34 cellular contexts compared by ENCODE assay signal in genomic region chr12:72256725-72257124, GRCh38. TPM values are rescaled to one million over a fixed set of nuclear protein-coding genes. Genes with fewer than 3 reads are reported as not detected.
"Had no signal": no experiment of that assay in that cellular context is flagged by ENCODE, and none has a peak within 500 bp of the region (broad histone marks: within the 10 kb centered on the region; RNA-seq: fewer than 3 reads in every experiment).

No MANE protein-coding gene starts in this region.

- H2AFZ ChIP-seq: hepatocyte had no signal

- H3K4me1 Mint-ChIP-seq: activated CD4-positive, alpha-beta T cell treated with anti-CD3 and anti-CD28 coated beads for 36 hours; activated CD4-positive, alpha-beta T cell treated with anti-CD3 and anti-CD28 coated beads, Interleukin-2, amount 10 ng/mL, durations not matched to agents 24 days and 14 days; brain; T-helper 17 cell had no signal

- H3K27me3 ChIP-seq: adrenal gland, cardiac muscle cell, colonic mucosa, esophagus squamous epithelium, hepatocyte had no signal

- H3K4me3 ChIP-seq: adrenal gland, breast epithelium, cardiac muscle cell, colonic mucosa, esophagus squamous epithelium, gastroesophageal sphincter, heart right ventricle, hepatocyte had no signal

- H3K79me2 ChIP-seq: hepatocyte had no signal

- H3K9me3 Mint-ChIP-seq: brain; T-helper 2 cell treated with Interferon-gamma antibody and Interleukin-4, amounts not matched to agents 5 μg/mL and 100 μg/mL, for 36 hours had no signal

- H3K27ac ChIP-seq: adrenal gland, breast epithelium, cardiac muscle cell, colonic mucosa, epithelial cell of prostate, esophagus squamous epithelium, gastroesophageal sphincter, heart right ventricle, hepatocyte had no signal

- ATAC-seq: activated CD4-positive, alpha-beta T cell treated with anti-CD3 and anti-CD28 coated beads for 36 hours; activated T-cell treated with anti-CD3 and anti-CD28 coated beads, Interleukin-2, amount 50 U/mL, for 72 hours; gastroesophageal sphincter; heart right ventricle; T-helper 17 cell had no signal

- H3K4me2 ChIP-seq: hepatocyte had no signal

- H3K36me3 ChIP-seq: adrenal gland, breast epithelium, cardiac muscle cell, colonic mucosa, esophagus squamous epithelium, gastroesophageal sphincter, heart right ventricle had no signal

- H3K9me3 ChIP-seq: adrenal gland, breast epithelium, colonic mucosa, esophagus squamous epithelium, gastroesophageal sphincter had no signal

- H3K4me3 Mint-ChIP-seq: activated CD4-positive, alpha-beta memory T cell treated with anti-CD3 and anti-CD28 coated beads for 36 hours; activated CD4-positive, alpha-beta T cell treated with anti-CD3 and anti-CD28 coated beads for 36 hours; activated CD4-positive, alpha-beta T cell treated with anti-CD3 and anti-CD28 coated beads, Interleukin-2, amount 10 ng/mL, durations not matched to agents 24 days and 14 days; activated naive CD8-positive, alpha-beta T cell; activated T-cell treated with anti-CD3 and anti-CD28 coated beads, Interleukin-2, amount 50 U/mL, for 24 hours; activated T-cell treated with anti-CD3 and anti-CD28 coated beads, Interleukin-2, amount 50 U/mL, for 72 hours; brain; T-helper 17 cell; T-helper 2 cell treated with Interferon-gamma antibody and Interleukin-4, amounts not matched to agents 5 μg/mL and 100 μg/mL, for 36 hours had no signal

- H3K4me1 ChIP-seq: adrenal gland, breast epithelium, colonic mucosa, esophagus squamous epithelium, gastroesophageal sphincter, heart right ventricle had no signal

- H3K36me3 Mint-ChIP-seq: activated naive CD8-positive, alpha-beta T cell; brain had no signal

- DNase-seq: activated CD4-positive, alpha-beta memory T cell treated with anti-CD3 and anti-CD28 coated beads for 36 hours; activated CD4-positive, alpha-beta T cell treated with anti-CD3 and anti-CD28 coated beads for 36 hours; activated CD4-positive, alpha-beta T cell treated with anti-CD3 and anti-CD28 coated beads, Interleukin-2, amount 10 ng/mL, durations not matched to agents 24 days and 14 days; activated CD4-positive, CD25-positive, alpha-beta regulatory T cell; activated CD4-positive, CD25-positive, alpha-beta regulatory T cell treated with anti-CD3 and anti-CD28 coated beads, Interleukin-2, amount 50 U/mL, for 72 hours; activated CD8-positive, alpha-beta memory T cell treated with anti-CD3 and anti-CD28 coated beads, Interleukin-2, amount 50 U/mL, for 48 hours; activated effector memory CD4-positive, alpha-beta T cell treated with Interleukin-2 at 50 U/mL for 16 hours; activated gamma-delta T cell treated with Interleukin-2 at 50 U/mL for 16 hours; activated naive CD4-positive, alpha-beta T cell treated with anti-CD3 and anti-CD28 coated beads, Interleukin-2, amount 50 U/mL, for 16 hours; activated naive CD4-positive, alpha-beta T cell treated with Interleukin-2 at 50 U/mL for 16 hours; activated T-cell treated with anti-CD3 and anti-CD28 coated beads for 4 hours; activated T-cell treated with anti-CD3 and anti-CD28 coated beads, Interleukin-2, amount 50 U/mL, for 24 hours; activated T-cell treated with anti-CD3 and anti-CD28 coated beads, Interleukin-2, amount 50 U/mL, for 72 hours; adrenal gland; amygdala; aorta; central memory CD4-positive, alpha-beta T cell; cerebellar nuclear complex; colonic mucosa; effector CD8-positive, alpha-beta T cell; esophagus squamous epithelium; foreskin melanocyte; heart right ventricle; T-helper 17 cell; T1000 had no signal

- H3K27ac Mint-ChIP-seq: activated CD4-positive, alpha-beta memory T cell treated with anti-CD3 and anti-CD28 coated beads for 36 hours; activated CD4-positive, alpha-beta T cell treated with anti-CD3 and anti-CD28 coated beads for 36 hours; activated CD4-positive, alpha-beta T cell treated with anti-CD3 and anti-CD28 coated beads, Interleukin-2, amount 10 ng/mL, durations not matched to agents 24 days and 14 days; activated naive CD8-positive, alpha-beta T cell; activated T-cell treated with anti-CD3 and anti-CD28 coated beads, Interleukin-2, amount 50 U/mL, for 24 hours; activated T-cell treated with anti-CD3 and anti-CD28 coated beads, Interleukin-2, amount 50 U/mL, for 72 hours; brain; T-helper 17 cell; T-helper 2 cell treated with Interferon-gamma antibody and Interleukin-4, amounts not matched to agents 5 μg/mL and 100 μg/mL, for 36 hours had no signal

- H3K27me3 Mint-ChIP-seq: activated CD4-positive, alpha-beta memory T cell treated with anti-CD3 and anti-CD28 coated beads for 36 hours; activated CD4-positive, alpha-beta T cell treated with anti-CD3 and anti-CD28 coated beads, Interleukin-2, amount 10 ng/mL, durations not matched to agents 24 days and 14 days had no signal

RNA-seq across cellular contexts. Expression of gene TRHDE, which starts 15.4 kb away (rescaled TPM):
- total RNA-seq: activated CD4-positive, alpha-beta memory T cell treated with anti-CD3 and anti-CD28 coated beads for 36 hours; activated CD4-positive, alpha-beta T cell treated with anti-CD3 and anti-CD28 coated beads for 36 hours; activated CD4-positive, alpha-beta T cell treated with anti-CD3 and anti-CD28 coated beads, Interleukin-2, amount 10 ng/mL, durations not matched to agents 24 days and 14 days; activated T-cell treated with anti-CD3 and anti-CD28 coated beads, Interleukin-2, amount 50 U/mL, for 72 hours; cardiac muscle cell; endothelial cell of umbilical vein had no signal
- polyA plus RNA-seq: cardiac muscle cell, endothelial cell of umbilical vein had no signal
